In the genomic region with DNA sequence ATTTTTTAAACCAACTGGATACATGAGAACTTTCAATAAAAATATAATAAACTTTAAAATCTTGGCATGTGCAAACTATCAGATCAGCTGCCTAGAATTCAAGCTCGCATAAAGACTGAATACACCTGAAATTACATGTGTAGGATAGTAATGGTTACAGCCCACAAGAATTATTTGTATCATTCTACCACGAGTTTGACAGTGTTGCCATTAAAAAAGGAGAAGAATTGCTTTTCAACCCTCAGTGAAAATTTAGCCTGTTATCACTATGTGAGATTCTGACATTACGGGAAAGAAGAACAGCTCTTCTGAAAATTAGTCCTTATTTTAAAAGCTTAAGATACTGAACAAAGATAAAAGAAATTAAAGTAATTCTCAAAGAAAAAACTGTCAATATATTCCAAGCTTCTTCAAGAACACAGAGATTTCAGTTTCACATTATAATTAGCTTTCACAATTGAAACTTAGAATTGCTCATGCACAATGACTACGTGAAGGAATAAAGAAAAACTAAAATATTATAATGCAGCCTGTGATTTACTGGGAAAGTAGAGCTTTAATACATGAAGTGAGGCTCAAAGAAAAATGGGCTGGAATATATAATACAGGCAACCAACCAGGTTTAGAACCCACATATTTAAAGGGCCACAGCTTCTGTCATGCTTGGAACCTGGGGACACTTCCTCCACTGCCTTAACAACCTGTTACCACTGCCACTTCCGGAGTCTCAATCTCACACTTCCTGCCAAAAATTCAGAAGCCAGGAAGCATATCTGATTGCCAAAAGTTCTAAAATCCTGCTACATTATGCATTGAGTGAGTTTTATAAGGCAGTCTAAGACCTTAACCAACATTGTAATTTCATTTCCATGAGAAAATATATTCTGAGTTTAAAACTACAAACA, we compare ENCODE assay signal across 9 cellular contexts. TPM values are rescaled to one million over a fixed set of nuclear protein-coding genes. Genes with fewer than 3 reads are reported as not detected.
A peak's percentile ranks its signal among the peaks of the same experiment; 100 is the strongest.
DNase-seq lines count a peak whose midpoint lies in the region; ATAC-seq, FAIRE-seq and TF ChIP-seq lines count a peak whose summit lies in the region.
"Had no signal": no experiment of that assay in that cellular context is flagged by ENCODE, and none has a peak within 500 bp of the region (broad histone marks: within the 10 kb centered on the region; RNA-seq: fewer than 3 reads in every experiment).

No MANE protein-coding gene starts in this region.

- H3K4me3 Mint-ChIP-seq in Caco-2 (ENCODE audit: unreplicated experiment): no peak overlapping the region

- no peak overlapping the region for H3K9ac ChIP-seq in endothelial cell of umbilical vein (replicated peaks; ENCODE audit: extremely low read depth, insufficient read depth, low read length)

- no peak for TF ChIP-seq POLR2A in endothelial cell of umbilical vein (IDR thresholded peaks at IDR 0.05; ENCODE audit: low read depth, low read length)

- no peaks in the 10 kb centered on the region for H3K27me3 Mint-ChIP-seq in Caco-2 (ENCODE audit: insufficient read depth, unreplicated experiment)

- H3K36me3 Mint-ChIP-seq in Caco-2 (ENCODE audit: insufficient read depth, unreplicated experiment): peaks cover 18% of the 10 kb centered on the region

- H3K4me2 ChIP-seq in endothelial cell of umbilical vein (ENCODE audit: insufficient read depth, low read length): no peak overlapping the region

- peak overlapping the region; percentile 59 for H2AFZ ChIP-seq in endothelial cell of umbilical vein (ENCODE audit: low read depth, low read length)

- peaks cover 9% of the 10 kb centered on the region for H3K4me1 Mint-ChIP-seq in Caco-2 (ENCODE audit: low read depth, unreplicated experiment)

- H4K20me1 ChIP-seq in endothelial cell of umbilical vein (replicated peaks; ENCODE audit: control insufficient read depth, extremely low read depth, insufficient read depth, low read length): no peaks in the 10 kb centered on the region

- intact Hi-C loops in endothelial cell of umbilical vein (cut with micrococcal nuclease): loop anchor here (1.0 kb wide), 1 partner anchor 23 kb away; no protein-coding TSS in a partner anchor
- intact Hi-C loops in Caco-2 (cut with micrococcal nuclease; ENCODE audit: unreplicated experiment): no loop called here

- H3K9me3 ChIP-seq in endothelial cell of umbilical vein (replicated peaks; ENCODE audit: control insufficient read depth, insufficient read depth, low read length) (no peaks in the 10 kb centered on the region), Caco-2 (no peaks in the 10 kb centered on the region)

- CTCF ChIA-PET in endothelial cell of umbilical vein (lab: Charles Lee) (interaction anchor here (0.7 to 2.3 kb wide), 11 partner anchors 12 to 100 kb away, joined by 3 to 13 read pairs (median 4); partner anchors contain the start of gene TPK1), HEK293T (lab: Yijun Ruan, JAX) (no interaction called here), Caco-2 (lab: Charles Lee) (no interaction called here)

- dilution Hi-C loops in endothelial cell of umbilical vein (cut with MboI; ENCODE audit: extremely low pct_ligation_motif_present, low sequenced_read_pairs): no loop called here

- H3K9me3 Mint-ChIP-seq in Caco-2 (ENCODE audit: unreplicated experiment): no peaks in the 10 kb centered on the region

- POLR2A ChIA-PET in endothelial cell of umbilical vein (lab: Charles Lee) (no interaction called here), HEK293T (lab: Yijun Ruan, JAX) (interaction anchor here (0.9 kb wide), 1 partner anchor 23 kb away, joined by 3 read pairs; the partner anchor contains the start of gene TPK1), Caco-2 (lab: Charles Lee) (no interaction called here)

- H3K4me1 ChIP-seq in endothelial cell of umbilical vein (ENCODE audit: control insufficient read depth, extremely low read depth, insufficient read depth, low read length) (peaks cover 9% of the 10 kb centered on the region), Caco-2 (peaks cover 6% of the 10 kb centered on the region; the same call in 1 of the 2 replicates)

- no peaks in the 10 kb centered on the region for H3K36me3 ChIP-seq in endothelial cell of umbilical vein (ENCODE audit: control insufficient read depth in 2 of 2, extremely low read depth in 1 of 2, insufficient read depth in 2 of 2, low read length in 2 of 2)
- no peaks in the 10 kb centered on the region for H3K36me3 ChIP-seq in Caco-2 (ENCODE audit: control insufficient read depth, insufficient read depth, low read length)

- TF ChIP-seq CTCF in endothelial cell of umbilical vein (IDR thresholded peaks at IDR 0.05; ENCODE audit: extremely low read depth in 1 of 2, insufficient read depth in 1 of 2, low read depth in 1 of 2, low read length in 2 of 2): no peak
- TF ChIP-seq CTCF in Caco-2 (IDR thresholded peaks at IDR 0.05; ENCODE audit: insufficient read depth in 1 of 2, low read depth in 1 of 2, low read length in 1 of 2, severe bottlenecking in 1 of 2, unreplicated experiment in 1 of 2): no peak

- no peak overlapping the region for H3K27ac ChIP-seq in endothelial cell of umbilical vein (ENCODE audit: insufficient read depth, low read depth, low read length)

- H3K9me1 ChIP-seq in endothelial cell of umbilical vein (replicated peaks; ENCODE audit: control insufficient read depth, extremely low read depth, insufficient read depth, low read length): no peaks in the 10 kb centered on the region

- ATAC-seq in GM18520 (IDR thresholded peaks at IDR 0.05; ENCODE audit: unreplicated experiment): peak; percentile 83
- peak; percentile 94 for ATAC-seq in GM21737 (IDR thresholded peaks at IDR 0.05; ENCODE audit: unreplicated experiment)

- no peak overlapping the region for H3K27ac Mint-ChIP-seq in Caco-2 (ENCODE audit: unreplicated experiment)

- no peaks in the 10 kb centered on the region for H3K79me2 ChIP-seq in endothelial cell of umbilical vein (ENCODE audit: control insufficient read depth, insufficient read depth, low read length)

- FAIRE-seq in endothelial cell of umbilical vein (lab: Jason Lieb, UNC): no peak

- BruUV-seq in endothelial cell of umbilical vein (replicated peaks; lab: Mats Ljungman, UMichigan) (no TSS peak), Caco-2 (replicated peaks; lab: Mats Ljungman, UMichigan) (no TSS peak)

- H3K27me3 ChIP-seq in endothelial cell of umbilical vein (ENCODE audit: control insufficient read depth in 2 of 2, insufficient read depth in 2 of 2, low read length in 2 of 2) (no peaks in the 10 kb centered on the region), Caco-2 (replicated peaks; ENCODE audit: control insufficient read depth, insufficient read depth, low read length) (no peaks in the 10 kb centered on the region)

- DNase-seq in M059J (ENCODE audit: low read depth) (peak; percentile 16), endothelial cell of umbilical vein (ENCODE audit: low read depth, low spot score) (no peak), HEK293T (ENCODE audit: extremely low spot score) (no peak), NCI-H187 treated with DMSO at 0.1 percent for 48 hours (lab: John Stamatoyannopoulos, UW) (no peak), Caco-2 (no peak), EL (no peak)
- DNase-seq: anterior cingulate cortex had no signal

- H3K4me3 ChIP-seq in endothelial cell of umbilical vein (replicated peaks in 1 of 3; ENCODE audit: insufficient read depth in 1 of 3, low read depth in 1 of 3, low read length in 3 of 3): no peak overlapping the region
- H3K4me3 ChIP-seq in Caco-2 (ENCODE audit: low read depth, low read length): no peak overlapping the region

TF ChIP-seq in endothelial cell of umbilical vein, 7 proteins besides CTCF, POLR2A, EP300 and RAD21:
- TF ChIP-seq MAX (IDR thresholded peaks at IDR 0.05; ENCODE audit: insufficient read depth, insufficient read length): no peak
- no peak for TF ChIP-seq MYC (IDR thresholded peaks at IDR 0.05; ENCODE audit: low read depth, low read length)
- TF ChIP-seq POLR2AphosphoS5 (IDR thresholded peaks at IDR 0.05; ENCODE audit: insufficient read depth, low read depth, low read length): no peak
- TF ChIP-seq EZH2 (IDR thresholded peaks at IDR 0.05; ENCODE audit: borderline replicate concordance, low read depth, low read length, severe bottlenecking): no peak
- TF ChIP-seq GATA2 (IDR thresholded peaks at IDR 0.05; ENCODE audit: insufficient read depth, insufficient read length, low read depth, low read length): no peak
TF ChIP-seq in endothelial cell of umbilical vein: peak in this region for 0.

TF ChIP-seq in HEK293T, 16 proteins besides CTCF, POLR2A, EP300 and RAD21:
- no peak for TF ChIP-seq SP1 (IDR thresholded peaks at IDR 0.05)
- TF ChIP-seq LEF1 (IDR thresholded peaks at IDR 0.05; ENCODE audit: borderline replicate concordance): no peak
- TF ChIP-seq BHLHE40 (IDR thresholded peaks at IDR 0.05; ENCODE audit: borderline replicate concordance): no peak
- no peak for TF ChIP-seq FOXK2 (IDR thresholded peaks at IDR 0.05)
- no peak for TF ChIP-seq NFRKB (IDR thresholded peaks at IDR 0.05)
- TF ChIP-seq HDGF (IDR thresholded peaks at IDR 0.05; ENCODE audit: borderline replicate concordance): no peak

RNA-seq across cellular contexts. Expression of gene TPK1, which starts 23.2 kb away (rescaled TPM):
- total RNA-seq in M059J (2014; rRNA removed; shearing (Covaris generic)): 0.27 and 1.7 TPM in 2 replicates
- total RNA-seq in endothelial cell of umbilical vein (8.3 and 9.3 TPM in 2 replicates), Caco-2 (2022) (72.0 and 86.6 TPM in 2 replicates)
- 6.9 and 7.5 TPM in 2 replicates for polyA plus RNA-seq in endothelial cell of umbilical vein
- polyA plus RNA-seq in endothelial cell of umbilical vein (2011; cell fraction: cytosol; rRNA removed): 6.1 and 6.6 TPM in 2 replicates
- 4.7 and 8.0 TPM in 2 replicates for polyA plus RNA-seq in endothelial cell of umbilical vein (2011; cell fraction: nucleus; rRNA removed)
- polyA plus RNA-seq in endothelial cell of umbilical vein (2012): 7.4 and 10.3 TPM in 2 replicates
- 20.2 and 25.8 TPM in 2 replicates for polyA minus RNA-seq in endothelial cell of umbilical vein
- polyA minus RNA-seq in endothelial cell of umbilical vein (2011; cell fraction: cytosol; rRNA and poly(A)+ RNA removed): 1.3 TPM
- 24.5 and 26.4 TPM in 2 replicates for polyA minus RNA-seq in endothelial cell of umbilical vein (2011; cell fraction: nucleus; rRNA and poly(A)+ RNA removed)
